9 cellular contexts compared by ENCODE assay signal in genomic region chr20:327946-328563, GRCh38. TPM values are rescaled to one million over a fixed set of nuclear protein-coding genes. Genes with fewer than 3 reads are reported as not detected.
DNase-seq lines count a peak whose midpoint lies in the region; ATAC-seq lines count a peak whose summit lies in the region.
"Had no signal": no experiment of that assay in that cellular context is flagged by ENCODE, and none has a peak within 500 bp of the region (broad histone marks: within the 10 kb centered on the region; RNA-seq: fewer than 3 reads in every experiment).

No MANE protein-coding gene starts in this region.

- H3K4me3 ChIP-seq in iPS-20b (ENCODE audit: low read length): peak overlapping the region; percentile 92

- ATAC-seq in activated T-helper 17 cell treated with anti-CD3 and anti-CD28 coated beads, Interleukin-2, amount 50 U/mL, for 72 hours (replicated peaks): no peak
- ATAC-seq in GM19324 (IDR thresholded peaks at IDR 0.05; ENCODE audit: low FRiP score, unreplicated experiment) (no peak), GM21737 (IDR thresholded peaks at IDR 0.05; ENCODE audit: unreplicated experiment) (no peak)

- peaks cover 5% of the 10 kb centered on the region; the same call in 1 of the 2 replicates for H3K27me3 ChIP-seq in iPS-20b (ENCODE audit: insufficient read depth, low read length)

- peaks cover 20% of the 10 kb centered on the region; the same call in 1 of the 2 replicates for H3K4me1 ChIP-seq in iPS-20b (ENCODE audit: insufficient read depth, low read length)

- peaks cover 1% of the 10 kb centered on the region for H3K36me3 Mint-ChIP-seq in T-helper 2 cell treated with Interferon-gamma antibody and Interleukin-4, amounts not matched to agents 5 μg/mL and 100 μg/mL, for 36 hours (ENCODE audit: low read depth)
- H3K36me3 Mint-ChIP-seq in activated T-helper 17 cell treated with anti-CD3 and anti-CD28 coated beads, Interleukin-2, amount 50 U/mL, for 72 hours (ENCODE audit: low read depth): no peaks in the 10 kb centered on the region

- H3K9me3 ChIP-seq in iPS-20b (ENCODE audit: insufficient read depth, low read depth, low read length): no peaks in the 10 kb centered on the region
- H3K9me3 ChIP-seq: neutrophil had no signal

- peaks cover 9% of the 10 kb centered on the region for H3K36me3 ChIP-seq in iPS-20b (ENCODE audit: insufficient read depth, low read depth, low read length)
- H3K36me3 ChIP-seq: neutrophil had no signal

- peak overlapping the region; percentile 81 for H3K4me3 Mint-ChIP-seq in T-helper 2 cell treated with Interferon-gamma antibody and Interleukin-4, amounts not matched to agents 5 μg/mL and 100 μg/mL, for 36 hours
- H3K4me3 Mint-ChIP-seq in activated T-helper 17 cell treated with anti-CD3 and anti-CD28 coated beads, Interleukin-2, amount 50 U/mL, for 72 hours: peak overlapping the region; percentile 75

- H3K9ac ChIP-seq in iPS-20b (ENCODE audit: low read depth, low read length): peak overlapping the region; percentile 82; the same call in 1 of the 2 replicates

- no peak overlapping the region for H3K27ac ChIP-seq in iPS-20b (ENCODE audit: low read length)
- peak overlapping the region; percentile 85 for H3K27ac ChIP-seq in substantia nigra (ENCODE audit: low read depth, low read length, poor library complexity, severe bottlenecking)
- H3K27ac ChIP-seq: neutrophil had no signal

- peak overlapping the region; percentile 62 for H3K27ac Mint-ChIP-seq in T-helper 2 cell treated with Interferon-gamma antibody and Interleukin-4, amounts not matched to agents 5 μg/mL and 100 μg/mL, for 36 hours
- H3K27ac Mint-ChIP-seq in activated T-helper 17 cell treated with anti-CD3 and anti-CD28 coated beads, Interleukin-2, amount 50 U/mL, for 72 hours: peak overlapping the region; percentile 34

- H3K27me3 Mint-ChIP-seq in T-helper 2 cell treated with Interferon-gamma antibody and Interleukin-4, amounts not matched to agents 5 μg/mL and 100 μg/mL, for 36 hours (ENCODE audit: low read depth): no peaks in the 10 kb centered on the region
- H3K27me3 Mint-ChIP-seq in activated T-helper 17 cell treated with anti-CD3 and anti-CD28 coated beads, Interleukin-2, amount 50 U/mL, for 72 hours: no peaks in the 10 kb centered on the region

- no peaks in the 10 kb centered on the region for H3K9me3 Mint-ChIP-seq in T-helper 2 cell treated with Interferon-gamma antibody and Interleukin-4, amounts not matched to agents 5 μg/mL and 100 μg/mL, for 36 hours
- H3K9me3 Mint-ChIP-seq in activated T-helper 17 cell treated with anti-CD3 and anti-CD28 coated beads, Interleukin-2, amount 50 U/mL, for 72 hours: no peaks in the 10 kb centered on the region

- H3K4me1 Mint-ChIP-seq in T-helper 2 cell treated with Interferon-gamma antibody and Interleukin-4, amounts not matched to agents 5 μg/mL and 100 μg/mL, for 36 hours (ENCODE audit: low read depth): peaks cover 18% of the 10 kb centered on the region
- peaks cover 5% of the 10 kb centered on the region for H3K4me1 Mint-ChIP-seq in activated T-helper 17 cell treated with anti-CD3 and anti-CD28 coated beads, Interleukin-2, amount 50 U/mL, for 72 hours

- DNase-seq in T-helper 2 cell treated with Interferon-gamma antibody and Interleukin-4, amounts not matched to agents 5 μg/mL and 100 μg/mL, for 36 hours (ENCODE audit: low spot score): no peak
- DNase-seq in T-helper 2 cell: no peak
- DNase-seq in substantia nigra (lab: John Stamatoyannopoulos, UW): no peak
- no peak for DNase-seq in globus pallidus (ENCODE audit: low spot score)

RNA-seq across cellular contexts. Expression of gene SOX12, which starts 2.7 kb away (rescaled TPM):
- total RNA-seq in activated T-helper 17 cell treated with anti-CD3 and anti-CD28 coated beads, Interleukin-2, amount 50 U/mL, for 72 hours: 1 to 10 TPM; 4.0 to 6.5 TPM

RNA-seq across cellular contexts. Expression of gene NRSN2, which starts 18.9 kb away (rescaled TPM):
- 1 to 10 TPM; 4.3 to 5.2 TPM for total RNA-seq in activated T-helper 17 cell treated with anti-CD3 and anti-CD28 coated beads, Interleukin-2, amount 50 U/mL, for 72 hours

RNA-seq across cellular contexts. Expression of gene ZCCHC3, which starts 30.7 kb away (rescaled TPM):
- 10 to 100 TPM; 16.0 to 16.6 TPM for total RNA-seq in activated T-helper 17 cell treated with anti-CD3 and anti-CD28 coated beads, Interleukin-2, amount 50 U/mL, for 72 hours

RNA-seq across cellular contexts. Expression of gene C20orf96, which starts 37.5 kb away (rescaled TPM):
- 1 to 10 TPM; 5.2 to 6.0 TPM for total RNA-seq in activated T-helper 17 cell treated with anti-CD3 and anti-CD28 coated beads, Interleukin-2, amount 50 U/mL, for 72 hours

RNA-seq across cellular contexts. Expression of gene TRIB3, which starts 52.5 kb away (rescaled TPM):
- 10 to 100 TPM; 13.4 to 20.0 TPM for total RNA-seq in activated T-helper 17 cell treated with anti-CD3 and anti-CD28 coated beads, Interleukin-2, amount 50 U/mL, for 72 hours
